In genomic region chr19:21130097-21130775, GRCh38 we compare ENCODE assay signal across 29 cellular contexts. TPM values are rescaled to one million over a fixed set of nuclear protein-coding genes. Genes with fewer than 3 reads are reported as not detected.
DNase-seq lines count a peak whose midpoint lies in the region; TF ChIP-seq lines count a peak whose summit lies in the region.
"Had no signal": no experiment of that assay in that cellular context is flagged by ENCODE, and none has a peak within 500 bp of the region (broad histone marks: within the 10 kb centered on the region; RNA-seq: fewer than 3 reads in every experiment).

No MANE protein-coding gene starts in this region.

- no peaks in the 10 kb centered on the region for H3F3A ChIP-seq in PC-9 (ENCODE audit: insufficient read depth, low read depth)

- H3K36me3 Mint-ChIP-seq in activated CD4-positive, alpha-beta T cell treated with anti-CD3 and anti-CD28 coated beads, Interleukin-2, amount 10 ng/mL, durations not matched to agents 24 days and 14 days (ENCODE audit: low read depth), result peaks cover 5% of the 10 kb centered on the region
- H3K36me3 Mint-ChIP-seq: CD4-positive, CD25-positive, alpha-beta regulatory T cell had no signal

- peak overlapping the region; percentile 14; the same call in 1 of the 2 replicates for H3K4me2 ChIP-seq in PC-9

- peaks cover 3% of the 10 kb centered on the region for H3K4me1 Mint-ChIP-seq in activated CD4-positive, alpha-beta T cell treated with anti-CD3 and anti-CD28 coated beads, Interleukin-2, amount 10 ng/mL, durations not matched to agents 24 days and 14 days
- H3K4me1 Mint-ChIP-seq: CD4-positive, CD25-positive, alpha-beta regulatory T cell; IgD-negative memory B cell had no signal

- H3K27me3 ChIP-seq in PC-9 (ENCODE audit: insufficient read depth, low read depth), result no peaks in the 10 kb centered on the region
- no peaks in the 10 kb centered on the region for H3K27me3 ChIP-seq in thyroid gland
- no peaks in the 10 kb centered on the region for H3K27me3 ChIP-seq in Peyer's patch
- H3K27me3 ChIP-seq: ascending aorta, gastrocnemius medialis, stomach, tibial artery had no signal

- POLR2A ChIA-PET in PC-9 (lab: Charles Lee; ENCODE audit: unreplicated experiment), result interaction anchor here (0.6 to 0.7 kb wide), 3 partner anchors 12 to 244 kb away, joined by 3 to 4 read pairs (median 4); partner anchors contain the start of genes ZNF431 and ZNF714

- CTCF ChIA-PET in PC-9 (lab: Charles Lee), result no interaction called here

- TF ChIP-seq POLR2A in thyroid gland (IDR thresholded peaks at IDR 0.05), result no peak
- TF ChIP-seq POLR2A in Peyer's patch (IDR thresholded peaks at IDR 0.05), result no peak

- WGBS in thyroid gland, 2 donors, result 24 to 48% methylated on average over 3 of the region's 3 CpGs

- H3K27me3 Mint-ChIP-seq in activated CD4-positive, alpha-beta T cell treated with anti-CD3 and anti-CD28 coated beads, Interleukin-2, amount 10 ng/mL, durations not matched to agents 24 days and 14 days, result no peaks in the 10 kb centered on the region
- H3K27me3 Mint-ChIP-seq: CD4-positive, CD25-positive, alpha-beta regulatory T cell; dendritic cell treated with granulocyte-macrophage colony-stimulating factor and Interleukin-4, amounts not matched to agents 40 ng/mL and 50 ng/mL, for 4 days; IgD-negative memory B cell had no signal

- H3K4me1 ChIP-seq in PC-9 (replicated peaks; ENCODE audit: insufficient read depth), result peaks cover 8% of the 10 kb centered on the region; the same call in 1 of the 2 replicates
- H3K4me1 ChIP-seq in thyroid gland, result peaks cover 38 to 43% of the 10 kb centered on the region in 2 donors
- no peaks in the 10 kb centered on the region for H3K4me1 ChIP-seq in Peyer's patch
- H3K4me1 ChIP-seq: ascending aorta, gastrocnemius medialis, stomach, tibial artery had no signal

- H3K9me2 ChIP-seq in PC-9 (ENCODE audit: insufficient read depth), result no peaks in the 10 kb centered on the region

- no peak overlapping the region for H3K4me3 Mint-ChIP-seq in activated CD4-positive, alpha-beta T cell treated with anti-CD3 and anti-CD28 coated beads, Interleukin-2, amount 10 ng/mL, durations not matched to agents 24 days and 14 days
- H3K4me3 Mint-ChIP-seq: activated CD8-positive, alpha-beta T cell treated with anti-CD3 and anti-CD28 coated beads for 36 hours; activated naive CD8-positive, alpha-beta T cell; CD4-positive, CD25-positive, alpha-beta regulatory T cell; dendritic cell treated with granulocyte-macrophage colony-stimulating factor and Interleukin-4, amounts not matched to agents 40 ng/mL and 50 ng/mL, for 4 days; IgD-negative memory B cell; mesothelial cell of epicardium; naive thymus-derived CD4-positive, alpha-beta T cell had no signal

- intact Hi-C loops in activated CD4-positive, alpha-beta T cell treated with anti-CD3 and anti-CD28 coated beads, Interleukin-2, amount 10 ng/mL, durations not matched to agents 24 days and 14 days (cut with micrococcal nuclease), result no loop called here
- intact Hi-C loops in PC-9 (cut with micrococcal nuclease; ENCODE audit: unreplicated experiment) (no loop called here), thyroid gland (cut with DNase I) (no loop called here)

- peaks cover 36% of the 10 kb centered on the region for H3K9me3 Mint-ChIP-seq in activated CD4-positive, alpha-beta T cell treated with anti-CD3 and anti-CD28 coated beads, Interleukin-2, amount 10 ng/mL, durations not matched to agents 24 days and 14 days

- H2AFZ ChIP-seq in PC-9, result no peak overlapping the region

- no peaks in the 10 kb centered on the region for H3K36me3 ChIP-seq in PC-9 (ENCODE audit: low read depth)
- no peaks in the 10 kb centered on the region for H3K36me3 ChIP-seq in thyroid gland
- H3K36me3 ChIP-seq in Peyer's patch, result no peaks in the 10 kb centered on the region
- H3K36me3 ChIP-seq: ascending aorta, gastrocnemius medialis, stomach, tibial artery had no signal

- H3K9me3 ChIP-seq in PC-9 (ENCODE audit: insufficient read depth, low read depth), result peaks cover under 1% of the 10 kb centered on the region; the same call in 1 of the 2 replicates
- no peaks in the 10 kb centered on the region for H3K9me3 ChIP-seq in thyroid gland
- no peaks in the 10 kb centered on the region for H3K9me3 ChIP-seq in Peyer's patch
- H3K9me3 ChIP-seq: ascending aorta, gastrocnemius medialis, tibial artery had no signal

- H3K4me3 ChIP-seq in PC-9 (no peak overlapping the region), thyroid gland (replicated peaks in 1 of 3) (no peak overlapping the region), Peyer's patch (no peak overlapping the region)
- H3K4me3 ChIP-seq: ascending aorta, gastrocnemius medialis, stomach, tibial artery had no signal

- H3K27ac ChIP-seq in PC-9, result no peak overlapping the region
- peak overlapping the region; percentile 88 to 96 (median 91) for H3K27ac ChIP-seq in thyroid gland
- H3K27ac ChIP-seq in Peyer's patch, result no peak overlapping the region
- H3K27ac ChIP-seq: ascending aorta, gastrocnemius medialis, stomach, tibial artery had no signal

- no peaks in the 10 kb centered on the region for H3K79me2 ChIP-seq in PC-9 (ENCODE audit: low read depth)

- no peak overlapping the region for H3K27ac Mint-ChIP-seq in activated CD4-positive, alpha-beta T cell treated with anti-CD3 and anti-CD28 coated beads, Interleukin-2, amount 10 ng/mL, durations not matched to agents 24 days and 14 days
- H3K27ac Mint-ChIP-seq: activated CD8-positive, alpha-beta T cell treated with anti-CD3 and anti-CD28 coated beads for 36 hours; activated naive CD8-positive, alpha-beta T cell; activated T-helper 2 cell treated with anti-CD3 and anti-CD28 coated beads, Interferon-gamma antibody, Interleukin-2, Interleukin-4, amounts not matched to agents 10 μg/mL and 5 μg/mL and 100 μg/mL, durations not matched to agents 14 hours and 24 hours and 36 hours; dendritic cell treated with granulocyte-macrophage colony-stimulating factor and Interleukin-4, amounts not matched to agents 40 ng/mL and 50 ng/mL, for 4 days; IgD-negative memory B cell; naive thymus-derived CD4-positive, alpha-beta T cell had no signal

- no peaks in the 10 kb centered on the region for H4K20me1 ChIP-seq in PC-9 (ENCODE audit: insufficient read depth)

- DNase-seq in activated CD4-positive, alpha-beta T cell treated with anti-CD3 and anti-CD28 coated beads, Interleukin-2, amount 10 ng/mL, durations not matched to agents 24 days and 14 days, result peak; percentile 30
- DNase-seq in activated CD4-positive, alpha-beta T cell treated with anti-CD3 and anti-CD28 coated beads, Interleukin-2, amount 50 U/mL, for 48 hours, result no peak
- peak; percentile 21 to 70 for DNase-seq in PC-9
- peak; percentile 19 for DNase-seq in kidney tubule cell (ENCODE audit: low spot score)
- DNase-seq in thyroid gland, result peak; percentile 50 to 55
- no peak for DNase-seq in Peyer's patch
- DNase-seq in NCI-H2227 treated with DMSO at 0.1 percent for 48 hours (lab: John Stamatoyannopoulos, UW), result no peak
- no peak for DNase-seq in NCI-H1694 (lab: John Stamatoyannopoulos, UW)
- DNase-seq: activated CD4-positive, CD25-positive, alpha-beta regulatory T cell treated with anti-CD3 and anti-CD28 coated beads, Interleukin-2, amount 50 U/mL, for 72 hours; activated CD8-positive, alpha-beta T cell treated with anti-CD3 and anti-CD28 coated beads for 36 hours; CD4-positive, CD25-positive, alpha-beta regulatory T cell; central memory CD4-positive, alpha-beta T cell; gastrocnemius medialis; naive thymus-derived CD4-positive, alpha-beta T cell; NCI-H1105; NCI-H1930; NCI-H524; NK-92 treated with Interleukin-12 subunit alpha and Interleukin-12 subunit beta, amount 100 ng/mL, for 24 hours; right cardiac atrium; stimulated activated CD4-positive, alpha-beta T cell treated with anti-CD3 and anti-CD28 coated beads, Interleukin-2, amount 100 ng/mL, for 24 hours; stomach; T-helper 1 cell; tibial artery had no signal

- BruUV-seq in PC-9 (replicated peaks; lab: Mats Ljungman, UMichigan), result no TSS peak

- TF ChIP-seq CTCF in PC-9 (conservative IDR thresholded peaks at IDR 0.05) (no peak), thyroid gland (IDR thresholded peaks at IDR 0.05) (no peak), Peyer's patch (IDR thresholded peaks at IDR 0.05) (no peak)

RNA-seq across cellular contexts. Expression of gene ZNF431, which starts 11.6 kb away (rescaled TPM):
- 14.2 and 14.8 TPM in 2 replicates for total RNA-seq in activated CD4-positive, alpha-beta T cell treated with anti-CD3 and anti-CD28 coated beads, Interleukin-2, amount 10 ng/mL, durations not matched to agents 24 days and 14 days
- total RNA-seq in PC-9 (2021) (19.0 and 27.2 TPM in 2 replicates), thyroid gland (10 to 100 TPM; 22.7 to 29.6 (median 24.2) TPM), Peyer's patch (10 to 100 TPM; 11.8 to 54.5 (median 14.5) TPM)

RNA-seq across cellular contexts. Expression of gene ZNF714, which starts 48.2 kb away (rescaled TPM):
- total RNA-seq in activated CD4-positive, alpha-beta T cell treated with anti-CD3 and anti-CD28 coated beads, Interleukin-2, amount 10 ng/mL, durations not matched to agents 24 days and 14 days, result 18.8 and 20.4 TPM in 2 replicates
- total RNA-seq in PC-9 (2021) (7.5 and 8.0 TPM in 2 replicates), thyroid gland (10 to 100 TPM; 21.1 to 47.1 (median 34.6) TPM), Peyer's patch (10 to 100 TPM in 2 of 4 donors, 1 to 10 TPM in 2; 7.8 to 16.5 (median 11.4) TPM)

Comparison
In these comparisons a context has a peak if more than half of its experiments do, and no peak if none do; other contexts are left out.
1. DNase-seq: peak in activated CD4-positive, alpha-beta T cell treated with anti-CD3 and anti-CD28 coated beads, Interleukin-2, amount 10 ng/mL, durations not matched to agents 24 days and 14 days (single experiment), PC-9 (2 of 2), kidney tubule cell (single experiment) and thyroid gland (2 of 2); none in activated CD4-positive, alpha-beta T cell treated with anti-CD3 and anti-CD28 coated beads, Interleukin-2, amount 50 U/mL, for 48 hours (0 of 2), Peyer's patch (0 of 3), NCI-H2227 treated with DMSO at 0.1 percent for 48 hours (single experiment) and NCI-H1694 (single experiment).
2. H3K27ac ChIP-seq: peak in thyroid gland (3 of 3); none in PC-9 (single experiment) and Peyer's patch (0 of 4).